Comparison of ENCODE assay signal across 8 cellular contexts in the genomic region with DNA sequence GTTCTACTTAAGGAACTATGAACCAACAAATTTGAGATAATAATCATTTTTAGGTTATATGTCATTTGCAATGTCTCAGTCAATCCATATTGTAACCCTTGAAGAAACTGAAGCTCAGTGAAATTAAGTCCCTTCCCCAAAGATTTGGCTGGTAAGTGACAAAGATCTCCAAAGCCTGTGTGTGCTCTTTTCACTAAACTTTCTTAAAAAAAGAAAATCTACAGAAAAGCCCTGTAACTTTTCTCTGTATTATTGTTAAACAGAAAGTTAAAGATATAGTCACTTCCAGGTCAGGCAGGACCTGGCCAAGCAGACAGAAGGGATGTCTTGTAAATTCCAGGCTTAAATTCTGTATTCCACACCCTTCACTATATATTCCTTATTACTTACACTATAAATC. TPM values are rescaled to one million over a fixed set of nuclear protein-coding genes. Genes with fewer than 3 reads are reported as not detected.
DNase-seq lines count a peak whose midpoint lies in the region; ATAC-seq and TF ChIP-seq lines count a peak whose summit lies in the region.

No MANE protein-coding gene starts in this region.

- no peaks in the 10 kb centered on the region for H3K9me3 ChIP-seq in adipocyte (ENCODE audit: control insufficient read depth, low read length)
- no peaks in the 10 kb centered on the region for H3K9me3 ChIP-seq in liver (ENCODE audit: control insufficient read depth in 4 of 4, low read length in 3 of 4)
- no peaks in the 10 kb centered on the region for H3K9me3 ChIP-seq in thoracic aorta

- in situ Hi-C loops in GM13977 (cut with MboI; ENCODE audit: low pct_unique_long_range_greater_than_20kb, low sequenced_read_pairs, unreplicated experiment): no loop called here

- H3K27ac Mint-ChIP-seq in activated CD4-positive, alpha-beta T cell treated with anti-CD3 and anti-CD28 coated beads, Interleukin-2, amount 10 ng/mL, durations not matched to agents 24 days and 14 days: peak overlapping the region; percentile 92

- H3K4me1 ChIP-seq in adipocyte (ENCODE audit: control insufficient read depth, insufficient read depth, low read length) (peaks cover 50% of the 10 kb centered on the region), liver (ENCODE audit: control insufficient read depth in 4 of 4, insufficient read depth in 4 of 4, low read length in 3 of 4) (peaks cover 11 to 55% (median 43%) of the 10 kb centered on the region in 4 donors), thoracic aorta (ENCODE audit: control insufficient read depth in 1 of 2, low read depth in 2 of 2) (peaks cover 31 to 62% of the 10 kb centered on the region in 2 donors)

- TF ChIP-seq CTCF in liver (IDR thresholded peaks at IDR 0.05; ENCODE audit: low read depth, low read length, missing input control) (no peak), thoracic aorta (IDR thresholded peaks at IDR 0.05) (no peak), GM13977 (IDR thresholded peaks at IDR 0.05; ENCODE audit: extremely low read depth, insufficient read depth, missing control alignments) (no peak)

- ATAC-seq in thoracic aorta (ENCODE audit: insufficient number of reproducible peaks, low FRiP score, low read depth): no peak
- no peak for ATAC-seq in HG02588 (IDR thresholded peaks at IDR 0.05; ENCODE audit: unreplicated experiment)

- H3K4me3 Mint-ChIP-seq in activated CD4-positive, alpha-beta T cell treated with anti-CD3 and anti-CD28 coated beads, Interleukin-2, amount 10 ng/mL, durations not matched to agents 24 days and 14 days: peak overlapping the region; percentile 87

- H3K36me3 Mint-ChIP-seq in activated CD4-positive, alpha-beta T cell treated with anti-CD3 and anti-CD28 coated beads, Interleukin-2, amount 10 ng/mL, durations not matched to agents 24 days and 14 days (ENCODE audit: low read depth): peaks cover 11% of the 10 kb centered on the region

- peak overlapping the region; percentile 91 for H3K4me3 ChIP-seq in adipocyte (ENCODE audit: low read length)
- H3K4me3 ChIP-seq in liver (ENCODE audit: low read depth in 1 of 3, low read length in 3 of 3): peak overlapping the region in 2 of 3 donors; percentile 71 to 86
- peak overlapping the region; percentile 85 for H3K4me3 ChIP-seq in thoracic aorta

- H3K27me3 ChIP-seq in adipocyte (replicated peaks; ENCODE audit: control insufficient read depth, insufficient read depth, low read length) (no peaks in the 10 kb centered on the region), liver (ENCODE audit: control insufficient read depth in 4 of 4, insufficient read depth in 4 of 4, low read length in 3 of 4) (no peaks in the 10 kb centered on the region), thoracic aorta (replicated peaks; ENCODE audit: insufficient read depth) (no peaks in the 10 kb centered on the region)

- intact Hi-C loops in activated CD4-positive, alpha-beta T cell treated with anti-CD3 and anti-CD28 coated beads, Interleukin-2, amount 10 ng/mL, durations not matched to agents 24 days and 14 days (cut with micrococcal nuclease): loop anchor here (2.0 to 5.0 kb wide), 2 partner anchors 84 to 98 kb away; a partner anchor contains a TSS

- peaks cover 3% of the 10 kb centered on the region for H3K36me3 ChIP-seq in adipocyte (ENCODE audit: control insufficient read depth, insufficient read depth, low read length, severe bottlenecking)
- H3K36me3 ChIP-seq in liver (ENCODE audit: control insufficient read depth in 4 of 4, insufficient read depth in 3 of 4, low read depth in 1 of 4, low read length in 3 of 4): no peaks in the 10 kb centered on the region
- no peaks in the 10 kb centered on the region for H3K36me3 ChIP-seq in thoracic aorta

- peaks cover 48% of the 10 kb centered on the region for H3K4me1 Mint-ChIP-seq in activated CD4-positive, alpha-beta T cell treated with anti-CD3 and anti-CD28 coated beads, Interleukin-2, amount 10 ng/mL, durations not matched to agents 24 days and 14 days

- no peaks in the 10 kb centered on the region for H3K27me3 Mint-ChIP-seq in activated CD4-positive, alpha-beta T cell treated with anti-CD3 and anti-CD28 coated beads, Interleukin-2, amount 10 ng/mL, durations not matched to agents 24 days and 14 days

- H3K9ac ChIP-seq in adipocyte (ENCODE audit: low read length) (peak overlapping the region; percentile 91), liver (ENCODE audit: low read depth in 1 of 2, low read length in 2 of 2) (peak overlapping the region; percentile 81 to 91)

- H3K27ac ChIP-seq in liver (ENCODE audit: low read depth in 1 of 2, low read length in 2 of 2): peak overlapping the region; percentile 80 to 88
- H3K27ac ChIP-seq in thoracic aorta: peak overlapping the region; percentile 82 to 93
- no peak overlapping the region for H3K27ac ChIP-seq in caudate nucleus (ENCODE audit: low read depth, low read length)

- H3K9me3 Mint-ChIP-seq in activated CD4-positive, alpha-beta T cell treated with anti-CD3 and anti-CD28 coated beads, Interleukin-2, amount 10 ng/mL, durations not matched to agents 24 days and 14 days: no peaks in the 10 kb centered on the region

- no peak for DNase-seq in activated CD4-positive, alpha-beta T cell treated with anti-CD3 and anti-CD28 coated beads, Interleukin-2, amount 10 ng/mL, durations not matched to agents 24 days and 14 days
- no peak for DNase-seq in activated CD4-positive, alpha-beta T cell treated with anti-CD3 and anti-CD28 coated beads, Interleukin-2, amount 50 U/mL, for 48 hours
- DNase-seq in adipocyte (ENCODE audit: low read depth) (no peak), thoracic aorta (ENCODE audit: low spot score) (no peak), caudate nucleus (lab: John Stamatoyannopoulos, UW) (no peak), GM13977 (ENCODE audit: low spot score) (no peak)

- no peak for TF ChIP-seq RAD21 in liver (IDR thresholded peaks at IDR 0.05)

TF ChIP-seq in liver, 16 proteins besides CTCF, POLR2A, EP300 and RAD21:
- no peak for TF ChIP-seq NR2F2 (IDR thresholded peaks at IDR 0.05)
- no peak for TF ChIP-seq RXRA (IDR thresholded peaks at IDR 0.05)
- no peak for TF ChIP-seq YY1 (IDR thresholded peaks at IDR 0.05)
- TF ChIP-seq TAF1 (conservative IDR thresholded peaks at IDR 0.05): no peak
- no peak for TF ChIP-seq FOXA1 (IDR thresholded peaks at IDR 0.05)
- TF ChIP-seq, protein P1, sequence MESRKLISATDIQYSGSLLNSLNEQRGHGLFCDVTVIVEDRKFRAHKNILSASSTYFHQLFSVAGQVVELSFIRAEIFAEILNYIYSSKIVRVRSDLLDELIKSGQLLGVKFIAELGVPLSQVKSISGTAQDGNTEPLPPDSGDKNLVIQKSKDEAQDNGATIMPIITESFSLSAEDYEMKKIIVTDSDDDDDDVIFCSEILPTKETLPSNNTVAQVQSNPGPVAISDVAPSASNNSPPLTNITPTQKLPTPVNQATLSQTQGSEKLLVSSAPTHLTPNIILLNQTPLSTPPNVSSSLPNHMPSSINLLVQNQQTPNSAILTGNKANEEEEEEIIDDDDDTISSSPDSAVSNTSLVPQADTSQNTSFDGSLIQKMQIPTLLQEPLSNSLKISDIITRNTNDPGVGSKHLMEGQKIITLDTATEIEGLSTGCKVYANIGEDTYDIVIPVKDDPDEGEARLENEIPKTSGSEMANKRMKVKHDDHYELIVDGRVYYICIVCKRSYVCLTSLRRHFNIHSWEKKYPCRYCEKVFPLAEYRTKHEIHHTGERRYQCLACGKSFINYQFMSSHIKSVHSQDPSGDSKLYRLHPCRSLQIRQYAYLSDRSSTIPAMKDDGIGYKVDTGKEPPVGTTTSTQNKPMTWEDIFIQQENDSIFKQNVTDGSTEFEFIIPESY (IDR thresholded peaks at IDR 0.05): no peak

RNA-seq across cellular contexts. Expression of a gene that starts 1.5 kb away (rescaled TPM):
- total RNA-seq in activated CD4-positive, alpha-beta T cell treated with anti-CD3 and anti-CD28 coated beads, Interleukin-2, amount 10 ng/mL, durations not matched to agents 24 days and 14 days: 37.8 and 38.4 TPM in 2 replicates
- total RNA-seq in liver: 1 to 10 TPM; 6.5 to 8.6 TPM
- 1 to 10 TPM; 4.6 to 6.0 TPM for polyA plus RNA-seq in liver
- 10 to 100 TPM; 45.4 to 49.5 TPM for total RNA-seq in thoracic aorta

RNA-seq across cellular contexts. Expression of a gene that starts 8.0 kb away (rescaled TPM):
- 4.8 and 5.2 TPM in 2 replicates for total RNA-seq in activated CD4-positive, alpha-beta T cell treated with anti-CD3 and anti-CD28 coated beads, Interleukin-2, amount 10 ng/mL, durations not matched to agents 24 days and 14 days
- total RNA-seq in liver: under 1 TPM in 1 of 2 donors, not detected in 1; 0.17 TPM
- under 1 TPM; 0.06 to 0.13 TPM for polyA plus RNA-seq in liver
- total RNA-seq in thoracic aorta: 1 to 10 TPM; 1.1 TPM

RNA-seq across cellular contexts. Expression of a gene that starts 8.1 kb away (rescaled TPM):
- total RNA-seq in activated CD4-positive, alpha-beta T cell treated with anti-CD3 and anti-CD28 coated beads, Interleukin-2, amount 10 ng/mL, durations not matched to agents 24 days and 14 days: 12.1 and 12.6 TPM in 2 replicates
- 10 to 100 TPM; 11.9 to 12.7 TPM for total RNA-seq in liver
- 10 to 100 TPM; 19.8 to 23.4 TPM for polyA plus RNA-seq in liver
- 10 to 100 TPM; 16.9 TPM for total RNA-seq in thoracic aorta

RNA-seq across cellular contexts. Expression of a gene that starts 29.1 kb away (rescaled TPM):
- 326 and 355 TPM in 2 replicates for total RNA-seq in activated CD4-positive, alpha-beta T cell treated with anti-CD3 and anti-CD28 coated beads, Interleukin-2, amount 10 ng/mL, durations not matched to agents 24 days and 14 days
- total RNA-seq in liver: 10 to 100 TPM; 48.8 to 62.5 TPM
- polyA plus RNA-seq in liver: 10 to 100 TPM; 52.6 to 66.2 TPM
- total RNA-seq in thoracic aorta: 100 to 1,000 TPM in 1 of 2 donors, 10 to 100 TPM in 1; 37.8 to 151 TPM

RNA-seq across cellular contexts. Expression of a gene that starts 37.8 kb away (rescaled TPM):
- 31.7 and 32.2 TPM in 2 replicates for total RNA-seq in activated CD4-positive, alpha-beta T cell treated with anti-CD3 and anti-CD28 coated beads, Interleukin-2, amount 10 ng/mL, durations not matched to agents 24 days and 14 days
- total RNA-seq in liver (10 to 100 TPM; 13.4 to 18.2 TPM), thoracic aorta (10 to 100 TPM; 21.7 to 25.3 TPM)
- 10 to 100 TPM; 14.0 to 21.0 TPM for polyA plus RNA-seq in liver
